In the genomic region with DNA sequence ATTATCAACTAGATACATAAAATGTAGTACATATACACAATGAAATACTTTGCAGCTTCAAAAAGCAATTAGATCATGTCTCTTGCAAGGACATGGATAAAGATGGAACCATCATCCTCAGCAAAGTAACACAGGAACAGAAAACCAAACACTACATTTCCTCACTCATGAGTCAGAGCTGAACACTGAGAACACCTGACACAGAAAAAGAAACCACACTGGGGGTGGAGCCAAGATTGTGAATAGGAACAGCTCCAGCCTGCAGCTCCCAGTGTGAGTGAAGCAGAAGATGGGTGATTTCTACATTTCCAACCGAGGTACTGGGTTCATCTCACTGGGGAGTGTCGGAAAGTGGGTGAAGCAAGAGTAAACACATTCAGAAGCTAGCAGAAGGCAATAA, we compare ENCODE assay signal across 6 cellular contexts.
DNase-seq lines count a peak whose midpoint lies in the region; ATAC-seq lines count a peak whose summit lies in the region.
"Not testable (repeated sequence)": the region's sequence is repeated elsewhere in the genome, so short reads cannot be mapped to it uniquely, and the experiment has no call there.

No MANE protein-coding gene starts in this region.

- H3K4me1 Mint-ChIP-seq in T-helper 17 cell; central memory CD8-positive, alpha-beta T cell: not testable (repeated sequence)

- not testable (repeated sequence) for H3K4me3 Mint-ChIP-seq in T-helper 17 cell; central memory CD8-positive, alpha-beta T cell

- ATAC-seq in GM19043 (IDR thresholded peaks at IDR 0.05; ENCODE audit: low read depth, unreplicated experiment) (peak; percentile 57), GM21528 (IDR thresholded peaks at IDR 0.05; ENCODE audit: low FRiP score, unreplicated experiment) (peak; percentile 79), HG02642 (IDR thresholded peaks at IDR 0.05; ENCODE audit: poor library complexity, unreplicated experiment) (peak; percentile 64), HG03066 (IDR thresholded peaks at IDR 0.05; ENCODE audit: low read depth, unreplicated experiment) (peak; percentile 73), T-helper 17 cell (peak; percentile 89)
- peak; percentile 40 for ATAC-seq in central memory CD8-positive, alpha-beta T cell (replicated peaks; ENCODE audit: extremely low read depth, poor library complexity, severe bottlenecking)

- not testable (repeated sequence) for H3K9me3 Mint-ChIP-seq in central memory CD8-positive, alpha-beta T cell

- H3K27me3 Mint-ChIP-seq in T-helper 17 cell; central memory CD8-positive, alpha-beta T cell: not testable (repeated sequence)

- H3K9me3 ChIP-seq in T-helper 17 cell (ENCODE audit: control insufficient read depth, low read length, poor library complexity, severe bottlenecking) = not testable (repeated sequence)

- not testable (repeated sequence) for H3K27ac Mint-ChIP-seq in T-helper 17 cell; central memory CD8-positive, alpha-beta T cell (ENCODE audit: low read depth)

- not testable (repeated sequence) for H3K36me3 Mint-ChIP-seq in T-helper 17 cell (ENCODE audit: low read depth); central memory CD8-positive, alpha-beta T cell (ENCODE audit: insufficient read depth)

- not testable (repeated sequence) for DNase-seq in T-helper 17 cell; central memory CD8-positive, alpha-beta T cell (ENCODE audit: low spot score in 2 of 2)
